In the genomic region with DNA sequence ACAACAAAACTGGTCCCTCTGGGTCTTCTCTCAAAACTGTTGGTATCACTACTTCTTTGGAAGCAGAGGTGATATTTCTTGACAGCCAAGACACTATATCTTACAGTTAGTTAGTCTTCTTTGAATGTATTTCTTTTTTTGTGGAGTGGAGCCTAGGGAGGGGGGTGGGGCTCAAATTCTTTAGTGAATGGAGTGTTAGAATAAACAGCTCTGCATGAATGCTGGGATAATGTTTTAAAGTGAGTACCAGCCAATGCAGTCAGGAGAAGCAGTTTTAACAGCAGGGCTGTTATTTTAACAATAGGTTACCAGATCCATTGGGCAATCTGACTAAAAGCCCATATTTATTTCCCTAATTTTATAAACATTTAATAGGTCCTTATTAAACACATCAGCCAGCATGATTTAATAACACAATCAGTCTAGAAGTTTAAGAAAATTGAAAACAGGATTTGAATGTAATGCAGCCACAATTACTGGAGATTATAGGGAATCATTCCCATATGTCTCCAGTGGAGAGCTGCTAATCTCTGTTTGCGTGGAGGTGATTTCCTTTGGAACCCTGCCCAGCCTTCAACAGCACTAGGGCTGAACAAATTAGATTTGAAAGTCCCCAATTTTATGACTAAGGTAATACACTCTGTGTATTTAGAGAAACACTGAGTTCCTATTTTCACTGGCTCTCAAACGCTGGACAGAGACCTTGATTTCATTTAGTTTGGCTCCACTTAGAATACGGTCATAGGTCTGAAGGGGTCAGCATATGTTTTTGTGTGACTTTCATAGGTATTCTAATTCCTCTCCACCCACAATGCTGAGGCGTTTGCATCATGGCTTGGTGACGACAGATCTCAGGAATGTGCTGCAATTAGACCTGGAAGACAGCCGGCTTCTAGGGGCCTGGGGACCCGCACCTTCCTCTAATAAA, we compare ENCODE assay signal across 13 cellular contexts.
DNase-seq lines count a peak whose midpoint lies in the region; TF ChIP-seq lines count a peak whose summit lies in the region.
"Had no signal": no experiment of that assay in that cellular context is flagged by ENCODE, and none has a peak within 500 bp of the region (broad histone marks: within the 10 kb centered on the region; RNA-seq: fewer than 3 reads in every experiment).

No MANE protein-coding gene starts in this region.

- H3K4me3 ChIP-seq in AG10803 (ENCODE audit: low read length), result no peak overlapping the region
- H3K4me3 ChIP-seq in kidney epithelial cell (ENCODE audit: low read depth, low read length), result no peak overlapping the region
- no peak overlapping the region for H3K4me3 ChIP-seq in CD4-positive, alpha-beta memory T cell (ENCODE audit: low read length in 2 of 2)
- H3K4me3 ChIP-seq: pancreas had no signal

- DNase-seq in AG10803 (ENCODE audit: low read depth) (peak; percentile 49), M059J (ENCODE audit: low read depth) (peak; percentile 16), astrocyte of the hippocampus (ENCODE audit: low read depth, low spot score) (peak; percentile 66), kidney epithelial cell (ENCODE audit: low read depth) (peak; percentile 21), UCSD-AML1 (lab: John Stamatoyannopoulos, UW; ENCODE audit: unreplicated experiment) (no peak), 8988T (no peak), C1 segment of cervical spinal cord (lab: John Stamatoyannopoulos, UW) (no peak)
- DNase-seq in CD4-positive, alpha-beta memory T cell, result no peak
- DNase-seq: activated effector memory CD4-positive, alpha-beta T cell treated with anti-CD3 and anti-CD28 coated beads, Interleukin-2, amount 50 U/mL, for 16 hours; CD8-positive, alpha-beta memory T cell; erythroblast; pancreas; T1000 had no signal

- H3K9me3 ChIP-seq in CD4-positive, alpha-beta memory T cell (ENCODE audit: control insufficient read depth in 1 of 2, low read length in 2 of 2), result no peaks in the 10 kb centered on the region
- H3K9me3 ChIP-seq: pancreas had no signal

- H3K27me3 ChIP-seq in kidney epithelial cell (ENCODE audit: control insufficient read depth, insufficient read depth, low read length), result no peaks in the 10 kb centered on the region
- H3K27me3 ChIP-seq in CD4-positive, alpha-beta memory T cell (ENCODE audit: insufficient read depth, low read length), result no peaks in the 10 kb centered on the region
- H3K27me3 ChIP-seq: pancreas had no signal

- POLR2A ChIA-PET in CD4-positive, alpha-beta memory T cell (lab: Charles Lee; ENCODE audit: partially characterized antibody), result no interaction called here

- no peaks in the 10 kb centered on the region for H3K36me3 Mint-ChIP-seq in CD4-positive, alpha-beta memory T cell
- H3K36me3 Mint-ChIP-seq: CD8-positive, alpha-beta memory T cell had no signal

- peaks cover 0 to 2% of the 10 kb centered on the region in 2 donors for H3K27me3 Mint-ChIP-seq in CD4-positive, alpha-beta memory T cell

- no peak overlapping the region for H3K4me3 Mint-ChIP-seq in CD4-positive, alpha-beta memory T cell
- H3K4me3 Mint-ChIP-seq: CD8-positive, alpha-beta memory T cell had no signal

- TF ChIP-seq CTCF in AG10803 (conservative IDR thresholded peaks at IDR 0.05; ENCODE audit: low read length) (no peak), kidney epithelial cell (IDR thresholded peaks at IDR 0.05; ENCODE audit: insufficient read depth, low read length, poor library complexity, severe bottlenecking) (no peak)

- intact Hi-C loops in CD4-positive, alpha-beta memory T cell (cut with micrococcal nuclease), result no loop called here

- H3K27ac Mint-ChIP-seq in CD4-positive, alpha-beta memory T cell, result no peak overlapping the region
- H3K27ac Mint-ChIP-seq: CD8-positive, alpha-beta memory T cell had no signal

- no peaks in the 10 kb centered on the region for H3K36me3 ChIP-seq in kidney epithelial cell (ENCODE audit: control insufficient read depth, insufficient read depth, low read length)
- no peaks in the 10 kb centered on the region for H3K36me3 ChIP-seq in CD4-positive, alpha-beta memory T cell (ENCODE audit: insufficient read depth, low read length)
- H3K36me3 ChIP-seq: pancreas had no signal

- no peak overlapping the region for H3K27ac ChIP-seq in CD4-positive, alpha-beta memory T cell (ENCODE audit: low read depth, low read length)
- H3K27ac ChIP-seq: pancreas had no signal

- H3K4me1 Mint-ChIP-seq in CD4-positive, alpha-beta memory T cell, result no peaks in the 10 kb centered on the region
- H3K4me1 Mint-ChIP-seq: CD8-positive, alpha-beta memory T cell had no signal

- CTCF ChIA-PET in CD4-positive, alpha-beta memory T cell (lab: Charles Lee; ENCODE audit: partially characterized antibody), result no interaction called here

- H3K4me1 ChIP-seq in CD4-positive, alpha-beta memory T cell (ENCODE audit: insufficient read depth, low read length), result no peaks in the 10 kb centered on the region
- H3K4me1 ChIP-seq: pancreas had no signal

- peaks cover 0 to 2% (median 0%) of the 10 kb centered on the region in 8 donors for H3K9me3 Mint-ChIP-seq in CD4-positive, alpha-beta memory T cell

Comparison
In these comparisons a context has a peak if more than half of its experiments do, and no peak if none do; other contexts are left out.
1. DNase-seq: peak in AG10803 (single experiment), M059J (single experiment), astrocyte of the hippocampus (single experiment) and kidney epithelial cell (single experiment); none in CD4-positive, alpha-beta memory T cell (0 of 5), UCSD-AML1 (single experiment), 8988T (single experiment) and C1 segment of cervical spinal cord (0 of 14).